In genomic region chr5:157253547-157253946, GRCh38 we compare ENCODE assay signal across 8 cellular contexts. TPM values are rescaled to one million over a fixed set of nuclear protein-coding genes. Genes with fewer than 3 reads are reported as not detected.
DNase-seq lines count a peak whose midpoint lies in the region; FAIRE-seq and TF ChIP-seq lines count a peak whose summit lies in the region.

No MANE protein-coding gene starts in this region.

- TF ChIP-seq CTCF in fibroblast of the aortic adventitia (IDR thresholded peaks at IDR 0.05; ENCODE audit: insufficient read depth, low read length) (peak; percentile 98), neutrophil (IDR thresholded peaks at IDR 0.05) (peak; percentile 91)

- H3K4me1 ChIP-seq in HAP-1 (no peaks in the 10 kb centered on the region), neutrophil (ENCODE audit: control insufficient read depth in 1 of 2, insufficient read depth in 1 of 2, low read depth in 1 of 2, low read length in 1 of 2) (peaks cover 10 to 12% of the 10 kb centered on the region in 2 experiments)

- peak; percentile 13 for FAIRE-seq in G401.6 (lab: Jason Lieb, UNC)

- no peaks in the 10 kb centered on the region for H3K36me3 ChIP-seq in HAP-1 (replicated peaks)
- H3K36me3 ChIP-seq in neutrophil = no peaks in the 10 kb centered on the region

- no peaks in the 10 kb centered on the region for H3K9me3 ChIP-seq in HAP-1
- H3K9me3 ChIP-seq in neutrophil = no peaks in the 10 kb centered on the region

- no peaks in the 10 kb centered on the region for H3K27me3 ChIP-seq in HAP-1 (ENCODE audit: low read depth)
- H3K27me3 ChIP-seq in neutrophil = no peaks in the 10 kb centered on the region

- H3K4me3 ChIP-seq in HAP-1 (no peak overlapping the region), fibroblast of the aortic adventitia (ENCODE audit: low read depth, low read length) (no peak overlapping the region), neutrophil (ENCODE audit: low read depth in 1 of 2, low read length in 1 of 2) (no peak overlapping the region)

- in situ Hi-C loops in ACHN (cut with HindIII; ENCODE audit: low pct_ligation_motif_present, low pct_unique_long_range_greater_than_20kb, low sequenced_read_pairs) (no loop called here), HAP-1 (cut with MboI; ENCODE audit: low sequenced_read_pairs) (loop anchor here (10.0 kb wide), 1 partner anchor 61 kb away; no protein-coding TSS in a partner anchor)

- DNase-seq in ACHN (peak; percentile 58), HAP-1 (ENCODE audit: low spot score in 2 of 2) (peak; percentile 20 to 69), LHCN-M2 (ENCODE audit: low read depth) (peak; percentile 45), UCSD-AML1 (lab: John Stamatoyannopoulos, UW; ENCODE audit: unreplicated experiment) (peak; percentile 44), fibroblast of the aortic adventitia (ENCODE audit: low read depth) (peak; percentile 72)
- no peak for DNase-seq in stimulated activated CD4-positive, alpha-beta T cell treated with anti-CD3 and anti-CD28 coated beads, Interleukin-2, amount 100 ng/mL, for 48 hours

- H3K27ac ChIP-seq in neutrophil = peak overlapping the region; percentile 18

RNA-seq across cellular contexts. Expression of gene CYFIP2, which starts 12.4 kb away (rescaled TPM):
- total RNA-seq in LHCN-M2 (2014; rRNA removed) = 6.1 and 9.9 TPM in 2 replicates
- polyA plus RNA-seq in LHCN-M2 (2012) = 6.3 TPM
- total RNA-seq in fibroblast of the aortic adventitia (ENCODE audit: low replicate concordance) = 3.7 and 12.4 TPM in 2 replicates

Comparison
In these comparisons a context has a peak if more than half of its experiments do, and no peak if none do; other contexts are left out.
1. DNase-seq: peak in ACHN (single experiment), HAP-1 (2 of 2), LHCN-M2 (single experiment), UCSD-AML1 (single experiment) and fibroblast of the aortic adventitia (single experiment); none in stimulated activated CD4-positive, alpha-beta T cell treated with anti-CD3 and anti-CD28 coated beads, Interleukin-2, amount 100 ng/mL, for 48 hours (0 of 2).